In genomic region chr20:308427-309038, GRCh38 we compare ENCODE assay signal across 12 cellular contexts. TPM values are rescaled to one million over a fixed set of nuclear protein-coding genes. Genes with fewer than 3 reads are reported as not detected.
DNase-seq lines count a peak whose midpoint lies in the region; ATAC-seq and TF ChIP-seq lines count a peak whose summit lies in the region.
"Had no signal": no experiment of that assay in that cellular context is flagged by ENCODE, and none has a peak within 500 bp of the region (broad histone marks: within the 10 kb centered on the region; RNA-seq: fewer than 3 reads in every experiment).

No MANE protein-coding gene starts in this region.

- ATAC-seq in HG02938 (IDR thresholded peaks at IDR 0.05; ENCODE audit: unreplicated experiment) = no peak
- ATAC-seq in GM21737 (IDR thresholded peaks at IDR 0.05; ENCODE audit: unreplicated experiment) = no peak
- ATAC-seq: gastrocnemius medialis had no signal

- H3K27me3 Mint-ChIP-seq in chondrocyte (ENCODE audit: low read depth) = no peaks in the 10 kb centered on the region
- no peaks in the 10 kb centered on the region for H3K27me3 Mint-ChIP-seq in nephron (ENCODE audit: low read depth)
- no peaks in the 10 kb centered on the region for H3K27me3 Mint-ChIP-seq in CD8-positive, alpha-beta memory T cell
- H3K27me3 Mint-ChIP-seq: activated B cell treated with CpG ODN at 0.5 μM for 24 hours had no signal

- H3K36me3 ChIP-seq in CD8-positive, alpha-beta memory T cell (ENCODE audit: insufficient read depth, low read length) = no peaks in the 10 kb centered on the region
- H3K36me3 ChIP-seq: gastrocnemius medialis, ovary had no signal

- peaks cover 11% of the 10 kb centered on the region for H3K4me1 ChIP-seq in CD8-positive, alpha-beta memory T cell (ENCODE audit: insufficient read depth, low read length)

- CTCF ChIA-PET in CD8-positive, alpha-beta memory T cell (lab: Charles Lee) = no interaction called here

- H3K27me3 ChIP-seq in CD8-positive, alpha-beta memory T cell (ENCODE audit: insufficient read depth, low read length, poor library complexity, severe bottlenecking) = no peaks in the 10 kb centered on the region
- H3K27me3 ChIP-seq: gastrocnemius medialis, ovary had no signal

- POLR2A ChIA-PET in CD8-positive, alpha-beta memory T cell (lab: Charles Lee) = no interaction called here

- DNase-seq in COLO829 (ENCODE audit: low spot score) = peak; percentile 62
- DNase-seq in chondrocyte (ENCODE audit: low spot score) = no peak
- no peak for DNase-seq in CD8-positive, alpha-beta memory T cell
- DNase-seq: activated B cell treated with CpG ODN at 0.5 μM for 24 hours, DMS 273 treated with DMSO at 0.1 percent for 48 hours, gastrocnemius medialis, kidney glomerular epithelial cell, MM.1S, ovary had no signal

- H3K27ac Mint-ChIP-seq in chondrocyte (ENCODE audit: unreplicated experiment) (peak overlapping the region; percentile 97), nephron (peak overlapping the region; percentile 99 to 100 (median 99))
- H3K27ac Mint-ChIP-seq in CD8-positive, alpha-beta memory T cell = peak overlapping the region in 2 of 8 donors; percentile 48 to 56

- H3K36me3 Mint-ChIP-seq in chondrocyte (ENCODE audit: low read depth) (no peaks in the 10 kb centered on the region), nephron (ENCODE audit: low read depth) (peaks cover 4% of the 10 kb centered on the region)
- no peaks in the 10 kb centered on the region for H3K36me3 Mint-ChIP-seq in CD8-positive, alpha-beta memory T cell

- H3K4me3 Mint-ChIP-seq in chondrocyte (ENCODE audit: unreplicated experiment) (no peak overlapping the region), nephron (peak overlapping the region; percentile 84 to 86 (median 85))
- H3K4me3 Mint-ChIP-seq in CD8-positive, alpha-beta memory T cell = no peak overlapping the region

- no peaks in the 10 kb centered on the region for H3K9me3 Mint-ChIP-seq in chondrocyte (ENCODE audit: low read depth)
- no peaks in the 10 kb centered on the region for H3K9me3 Mint-ChIP-seq in nephron
- no peaks in the 10 kb centered on the region for H3K9me3 Mint-ChIP-seq in CD8-positive, alpha-beta memory T cell
- H3K9me3 Mint-ChIP-seq: activated B cell treated with CpG ODN at 0.5 μM for 24 hours had no signal

- H3K4me1 Mint-ChIP-seq in chondrocyte (ENCODE audit: low read depth) (peaks cover 30% of the 10 kb centered on the region), nephron (peaks cover 38% of the 10 kb centered on the region)
- H3K4me1 Mint-ChIP-seq in CD8-positive, alpha-beta memory T cell = peaks cover 9 to 14% (median 10%) of the 10 kb centered on the region in 3 donors

- no peak for TF ChIP-seq CTCF in chondrocyte (IDR thresholded peaks at IDR 0.05)
- TF ChIP-seq CTCF in nephron (IDR thresholded peaks at IDR 0.05; ENCODE audit: unreplicated experiment in 3 of 3) = no peak

- no peak overlapping the region for H3K27ac ChIP-seq in CD8-positive, alpha-beta memory T cell (ENCODE audit: low read depth, low read length)

- H3K4me3 ChIP-seq in CD8-positive, alpha-beta memory T cell (ENCODE audit: low read length) = no peak overlapping the region
- H3K4me3 ChIP-seq: gastrocnemius medialis, ovary had no signal

- H3K9me3 ChIP-seq in CD8-positive, alpha-beta memory T cell (ENCODE audit: low read length) = no peaks in the 10 kb centered on the region
- H3K9me3 ChIP-seq: gastrocnemius medialis, ovary had no signal

RNA-seq across cellular contexts. Expression of gene ZCCHC3, which starts 11.2 kb away (rescaled TPM):
- 17.2 to 18.6 TPM (median 17.4 TPM) in 3 replicates for total RNA-seq in chondrocyte
- total RNA-seq in CD8-positive, alpha-beta memory T cell = 10 to 100 TPM; 25.3 to 25.4 TPM
- polyA plus RNA-seq in CD8-positive, alpha-beta memory T cell = 14.1 TPM

RNA-seq across cellular contexts. Expression of gene SOX12, which starts 16.8 kb away (rescaled TPM):
- total RNA-seq in chondrocyte = 34.3 to 40.4 TPM (median 39.6 TPM) in 3 replicates
- 1 to 10 TPM; 4.7 to 5.1 TPM for total RNA-seq in CD8-positive, alpha-beta memory T cell
- polyA plus RNA-seq in CD8-positive, alpha-beta memory T cell = 0.64 TPM

RNA-seq across cellular contexts. Expression of gene C20orf96, which starts 18.0 kb away (rescaled TPM):
- total RNA-seq in chondrocyte = 10.8 to 12.1 TPM (median 11.1 TPM) in 3 replicates
- 1 to 10 TPM; 3.7 to 4.3 TPM for total RNA-seq in CD8-positive, alpha-beta memory T cell
- polyA plus RNA-seq in CD8-positive, alpha-beta memory T cell = 0.46 TPM

RNA-seq across cellular contexts. Expression of gene NRSN2, which starts 38.4 kb away (rescaled TPM):
- 72.1 to 77.1 TPM (median 73.2 TPM) in 3 replicates for total RNA-seq in chondrocyte
- total RNA-seq in CD8-positive, alpha-beta memory T cell = 1 to 10 TPM; 7.6 to 9.5 TPM
- polyA plus RNA-seq in CD8-positive, alpha-beta memory T cell = 1.0 TPM

RNA-seq across cellular contexts. Expression of gene DEFB132, which starts 51.0 kb away (rescaled TPM):
- total RNA-seq in chondrocyte = not detected in 3 replicates
- not detected for total RNA-seq in CD8-positive, alpha-beta memory T cell
- not detected for polyA plus RNA-seq in CD8-positive, alpha-beta memory T cell
- total RNA-seq: activated B cell treated with CpG ODN at 0.5 μM for 24 hours, gastrocnemius medialis, ovary had no signal
- polyA plus RNA-seq: ovary had no signal

Comparison
In these comparisons a context has a peak if more than half of its experiments do, and no peak if none do; other contexts are left out.
1. H3K4me3 Mint-ChIP-seq: peak in nephron (3 of 3); none in chondrocyte (single experiment) and CD8-positive, alpha-beta memory T cell (0 of 7).